24 cellular contexts compared by ENCODE assay signal in the genomic region with DNA sequence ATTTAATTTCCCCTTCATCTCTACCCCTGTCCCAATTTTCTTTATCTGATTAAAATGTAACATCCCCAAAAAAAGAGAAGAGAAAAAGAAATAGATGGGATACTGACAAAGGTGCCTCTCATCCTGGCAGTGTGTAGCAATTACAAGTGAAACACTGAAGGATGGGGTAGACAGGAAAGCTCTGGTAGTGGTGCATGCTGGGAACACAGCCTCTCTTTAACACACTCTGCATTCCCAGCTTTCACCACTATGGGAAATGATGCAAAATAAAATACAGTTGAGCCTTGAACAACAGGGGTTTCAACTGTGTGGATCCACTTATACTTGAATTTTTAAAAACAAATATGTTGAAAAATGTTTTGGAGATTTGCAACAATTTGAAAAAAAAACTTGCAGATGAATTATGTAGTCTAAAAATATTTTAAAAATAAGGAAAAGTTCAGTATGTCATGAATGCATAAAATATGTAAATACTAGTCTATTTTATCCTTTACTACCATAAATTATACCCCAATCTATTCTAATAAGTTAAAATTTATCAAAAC.
DNase-seq lines count a peak whose midpoint lies in the region; ATAC-seq, FAIRE-seq and TF ChIP-seq lines count a peak whose summit lies in the region.
"Had no signal": no experiment of that assay in that cellular context is flagged by ENCODE, and none has a peak within 500 bp of the region (broad histone marks: within the 10 kb centered on the region; RNA-seq: fewer than 3 reads in every experiment).

No MANE protein-coding gene starts in this region.

- H3K9me3 Mint-ChIP-seq in CD8-positive, alpha-beta memory T cell, result no peaks in the 10 kb centered on the region
- H3K9me3 Mint-ChIP-seq: activated B cell treated with CpG ODN at 0.5 μM for 24 hours; memory B cell; stimulated activated memory B cell treated with anti-CD40 and anti-IgM and Interleukin-4, amounts not matched to agents 10 μg/mL and 1 μg/mL and 100 μg/mL, for 72 hours had no signal

- CTCF ChIA-PET in CD8-positive, alpha-beta memory T cell (lab: Charles Lee), result interaction anchor here (1.8 kb wide), 1 partner anchor 12 kb away, joined by 4 read pairs; no protein-coding TSS in a partner anchor

- POLR2A ChIA-PET in CD8-positive, alpha-beta memory T cell (lab: Charles Lee), result no interaction called here

- FAIRE-seq in islet of Langerhans (lab: Jason Lieb, UNC), result peak; percentile 90
- FAIRE-seq: H54 had no signal

- ATAC-seq in HG03439 (IDR thresholded peaks at IDR 0.05; ENCODE audit: unreplicated experiment) (no peak), GM18870 (IDR thresholded peaks at IDR 0.05; ENCODE audit: unreplicated experiment) (no peak)
- ATAC-seq: body of pancreas; stimulated activated memory B cell treated with anti-CD40 and anti-IgM and Interleukin-4, amounts not matched to agents 10 μg/mL and 1 μg/mL and 100 μg/mL, for 72 hours had no signal

- H3K27me3 ChIP-seq in H7 (ENCODE audit: control insufficient read depth, insufficient read depth, low read length) (no peaks in the 10 kb centered on the region), tibial nerve (no peaks in the 10 kb centered on the region)
- no peaks in the 10 kb centered on the region for H3K27me3 ChIP-seq in CD8-positive, alpha-beta memory T cell (ENCODE audit: insufficient read depth, low read length, poor library complexity, severe bottlenecking)
- H3K27me3 ChIP-seq: body of pancreas, sigmoid colon had no signal

- H3K4me1 Mint-ChIP-seq in CD8-positive, alpha-beta memory T cell, result no peaks in the 10 kb centered on the region
- H3K4me1 Mint-ChIP-seq: activated B cell treated with CpG ODN at 0.5 μM for 24 hours; CD4-positive, CD25-positive, alpha-beta regulatory T cell; memory B cell; stimulated activated memory B cell treated with anti-CD40 and anti-IgM and Interleukin-4, amounts not matched to agents 10 μg/mL and 1 μg/mL and 100 μg/mL, for 72 hours had no signal

- no peak overlapping the region for H3K27ac Mint-ChIP-seq in CD8-positive, alpha-beta memory T cell
- H3K27ac Mint-ChIP-seq: activated B cell treated with CpG ODN at 0.5 μM for 24 hours; CD4-positive, CD25-positive, alpha-beta regulatory T cell; memory B cell; stimulated activated memory B cell treated with anti-CD40 and anti-IgM and Interleukin-4, amounts not matched to agents 10 μg/mL and 1 μg/mL and 100 μg/mL, for 72 hours had no signal

- no peak overlapping the region for H3K4me3 ChIP-seq in H7 (ENCODE audit: insufficient read depth, low read depth, low read length)
- no peak overlapping the region for H3K4me3 ChIP-seq in tibial nerve
- H3K4me3 ChIP-seq in CD8-positive, alpha-beta memory T cell (ENCODE audit: low read length), result no peak overlapping the region
- H3K4me3 ChIP-seq: body of pancreas, sigmoid colon had no signal

- no peaks in the 10 kb centered on the region for H3K9me3 ChIP-seq in tibial nerve
- no peaks in the 10 kb centered on the region for H3K9me3 ChIP-seq in CD8-positive, alpha-beta memory T cell (ENCODE audit: low read length)
- H3K9me3 ChIP-seq: body of pancreas, sigmoid colon had no signal

- no peaks in the 10 kb centered on the region for H3K36me3 Mint-ChIP-seq in CD8-positive, alpha-beta memory T cell
- H3K36me3 Mint-ChIP-seq: CD4-positive, CD25-positive, alpha-beta regulatory T cell; memory B cell; stimulated activated memory B cell treated with anti-CD40 and anti-IgM and Interleukin-4, amounts not matched to agents 10 μg/mL and 1 μg/mL and 100 μg/mL, for 72 hours had no signal

- DNase-seq in ACHN (peak; percentile 1), H7 (peak; percentile 5), SW480 (ENCODE audit: low spot score) (peak; percentile 7), tibial nerve (ENCODE audit: low spot score in 2 of 2) (no peak)
- no peak for DNase-seq in CD8-positive, alpha-beta memory T cell
- DNase-seq: activated B cell treated with CpG ODN at 0.5 μM for 24 hours; activated CD4-positive, alpha-beta T cell treated with anti-CD3 and anti-CD28 coated beads, Interleukin-2, amount 50 U/mL, for 1 hour; activated T-cell treated with anti-CD3 and anti-CD28 coated beads, Interleukin-2, amount 50 U/mL, for 48 hours; body of pancreas; CD4-positive, CD25-positive, alpha-beta regulatory T cell; cerebellar nuclear complex; NCI-H146; NCI-H510A; NK-92 treated with Interleukin-12 subunit alpha and Interleukin-12 subunit beta, amount 100 ng/mL, for 24 hours; SHP77; sigmoid colon; stimulated activated CD4-positive, alpha-beta T cell treated with anti-CD3 and anti-CD28 coated beads, Interleukin-4, amount 100 ng/mL, for 4 hours; substantia nigra had no signal

- no peak for TF ChIP-seq POLR2A in tibial nerve (IDR thresholded peaks at IDR 0.05)

- TF ChIP-seq EP300 in tibial nerve (IDR thresholded peaks at IDR 0.05), result no peak

- H3K27me3 Mint-ChIP-seq in CD8-positive, alpha-beta memory T cell, result peaks cover 0 to under 1% of the 10 kb centered on the region in 2 donors
- H3K27me3 Mint-ChIP-seq: activated B cell treated with CpG ODN at 0.5 μM for 24 hours; CD4-positive, CD25-positive, alpha-beta regulatory T cell; stimulated activated memory B cell treated with anti-CD40 and anti-IgM and Interleukin-4, amounts not matched to agents 10 μg/mL and 1 μg/mL and 100 μg/mL, for 72 hours had no signal

- H3K4me1 ChIP-seq in tibial nerve, result no peaks in the 10 kb centered on the region
- H3K4me1 ChIP-seq in CD8-positive, alpha-beta memory T cell (ENCODE audit: insufficient read depth, low read length), result no peaks in the 10 kb centered on the region
- H3K4me1 ChIP-seq: body of pancreas, sigmoid colon had no signal

- no peak overlapping the region for H3K27ac ChIP-seq in tibial nerve
- H3K27ac ChIP-seq in CD8-positive, alpha-beta memory T cell (ENCODE audit: low read depth, low read length), result no peak overlapping the region
- H3K27ac ChIP-seq: body of pancreas, sigmoid colon had no signal

- TF ChIP-seq CTCF in tibial nerve (IDR thresholded peaks at IDR 0.05), result no peak

- in situ Hi-C loops in ACHN (cut with HindIII; ENCODE audit: low pct_ligation_motif_present, low pct_unique_long_range_greater_than_20kb, low sequenced_read_pairs), result no loop called here

- no peak overlapping the region for H3K4me3 Mint-ChIP-seq in CD8-positive, alpha-beta memory T cell
- H3K4me3 Mint-ChIP-seq: activated B cell treated with CpG ODN at 0.5 μM for 24 hours; CD4-positive, CD25-positive, alpha-beta regulatory T cell; memory B cell; stimulated activated memory B cell treated with anti-CD40 and anti-IgM and Interleukin-4, amounts not matched to agents 10 μg/mL and 1 μg/mL and 100 μg/mL, for 72 hours had no signal

- no peaks in the 10 kb centered on the region for H3K36me3 ChIP-seq in H7 (replicated peaks; ENCODE audit: control insufficient read depth, insufficient read depth, low read length)
- H3K36me3 ChIP-seq in tibial nerve, result no peaks in the 10 kb centered on the region
- no peaks in the 10 kb centered on the region for H3K36me3 ChIP-seq in CD8-positive, alpha-beta memory T cell (ENCODE audit: insufficient read depth, low read length)
- H3K36me3 ChIP-seq: sigmoid colon had no signal

Comparison
In these comparisons a context has a peak if more than half of its experiments do, and no peak if none do; other contexts are left out.
1. DNase-seq: peak in ACHN (single experiment), H7 (single experiment) and SW480 (single experiment); none in tibial nerve (0 of 2) and CD8-positive, alpha-beta memory T cell (0 of 5).